ENCODE assay signal across 26 cellular contexts in the genomic region with DNA sequence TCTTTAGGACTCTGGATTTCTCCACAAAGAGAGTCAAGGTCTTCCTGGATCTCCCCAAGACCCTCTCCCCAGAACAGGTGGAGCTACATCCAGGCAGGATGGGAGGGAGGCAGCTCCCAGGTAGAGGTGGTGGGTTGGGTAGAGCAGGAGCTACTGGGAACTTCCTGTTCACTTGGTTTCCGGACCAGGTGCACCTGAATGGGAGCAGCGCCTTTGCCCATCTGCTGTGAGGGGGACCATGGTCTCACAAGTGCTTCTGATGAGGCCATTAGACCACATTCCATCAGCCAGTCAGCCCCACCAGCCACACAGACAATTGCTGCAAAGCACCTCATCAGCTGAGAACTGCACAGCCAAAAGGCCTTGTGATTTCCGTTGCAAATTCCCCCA.
"Had no signal": no experiment of that assay in that cellular context is flagged by ENCODE, and none has a peak within 500 bp of the region (broad histone marks: within the 10 kb centered on the region; RNA-seq: fewer than 3 reads in every experiment).

No MANE protein-coding gene starts in this region.

- H3K27ac ChIP-seq: esophagus squamous epithelium, lower lobe of right lung, pancreas, stomach, thyroid gland had no signal

- H3K4me3 ChIP-seq: esophagus squamous epithelium, lower lobe of right lung, pancreas, smooth muscle cell, stomach, thyroid gland had no signal

- ATAC-seq: effector memory CD8-positive, alpha-beta T cell; left colon; left ventricle myocardium superior; lower lobe of right lung; pancreas; sciatic nerve; stimulated activated effector memory CD8-positive, alpha-beta T cell treated with anti-CD3 and anti-CD28 coated beads, Interleukin-12 subunit alpha, Interleukin-12 subunit beta, amount 100 ng/mL, for 72 hours had no signal

- FAIRE-seq: endometrium, pancreas had no signal

- H3K4me2 ChIP-seq: smooth muscle cell had no signal

- DNase-seq: cerebellar nuclear complex; cortex of kidney; effector memory CD8-positive, alpha-beta T cell; erythroblast; esophagus squamous epithelium; foreskin melanocyte; glutamatergic neuron; hypothalamus; immature natural killer cell; islet precursor cell; kidney glomerular epithelial cell; left colon; left ventricle myocardium superior; lower lobe of right lung; occipital lobe; pancreas; stimulated activated CD4-positive, alpha-beta T cell treated with anti-CD3 and anti-CD28 coated beads, Interleukin-2, amount 100 ng/mL, for 24 hours; stimulated activated CD4-positive, alpha-beta T cell treated with anti-CD3 and anti-CD28 coated beads, Interleukin-4, amount 100 ng/mL, for 24 hours; stimulated activated naive CD4-positive, alpha-beta T cell treated with Interleukin-2 at 50 U/mL for 16 hours; thyroid gland; trophoblast cell had no signal

- H3K4me1 ChIP-seq: esophagus squamous epithelium, lower lobe of right lung, pancreas, stomach, thyroid gland had no signal

- H3K36me3 ChIP-seq: esophagus squamous epithelium, lower lobe of right lung, pancreas, stomach, thyroid gland had no signal

- H3K9me3 ChIP-seq: esophagus squamous epithelium, lower lobe of right lung, pancreas, thyroid gland had no signal

- H3K27me3 ChIP-seq: esophagus squamous epithelium, pancreas, thyroid gland had no signal
